ENCODE assay signal across 8 cellular contexts in genomic region chr1:19405761-19406481, GRCh38.
DNase-seq lines count a peak whose midpoint lies in the region; ATAC-seq and TF ChIP-seq lines count a peak whose summit lies in the region.

No MANE protein-coding gene starts in this region.

- no peak for TF ChIP-seq CTCF in osteocyte (IDR thresholded peaks at IDR 0.05)

- H3K4me1 Mint-ChIP-seq in osteocyte (ENCODE audit: unreplicated experiment): peaks cover 55% of the 10 kb centered on the region

- H3K36me3 Mint-ChIP-seq in osteocyte (ENCODE audit: unreplicated experiment): peaks cover 31% of the 10 kb centered on the region

- H3K27ac Mint-ChIP-seq in osteocyte (ENCODE audit: unreplicated experiment): peak overlapping the region; percentile 77

- DNase-seq in DMS 273 (lab: John Stamatoyannopoulos, UW; ENCODE audit: unreplicated experiment): peak; percentile 97
- DNase-seq in NCI-H2196 treated with DMSO at 0.1 percent for 48 hours (lab: John Stamatoyannopoulos, UW; ENCODE audit: unreplicated experiment): peak; percentile 76
- no peak for DNase-seq in osteocyte (ENCODE audit: extremely low spot score, unreplicated experiment)
- DNase-seq in iPS-NIHi7 (ENCODE audit: extremely low spot score): no peak

- H3K9me3 Mint-ChIP-seq in osteocyte (ENCODE audit: unreplicated experiment): no peaks in the 10 kb centered on the region

- H3K27ac ChIP-seq in cingulate gyrus (ENCODE audit: low read depth, low read length): peak overlapping the region; percentile 57

- H3K4me3 Mint-ChIP-seq in osteocyte (ENCODE audit: unreplicated experiment): no peak overlapping the region

- no peaks in the 10 kb centered on the region for H3K27me3 Mint-ChIP-seq in osteocyte (ENCODE audit: unreplicated experiment)

- no peak for ATAC-seq in HG03460 (IDR thresholded peaks at IDR 0.05; ENCODE audit: unreplicated experiment)
- no peak for ATAC-seq in GM21737 (IDR thresholded peaks at IDR 0.05; ENCODE audit: unreplicated experiment)
- ATAC-seq in HG02678 (IDR thresholded peaks at IDR 0.05; ENCODE audit: unreplicated experiment): no peak

Comparison
In these comparisons a context has a peak if more than half of its experiments do, and no peak if none do; other contexts are left out.
1. DNase-seq: peak in DMS 273 (single experiment) and NCI-H2196 treated with DMSO at 0.1 percent for 48 hours (single experiment); none in osteocyte (single experiment) and iPS-NIHi7 (single experiment).